14 cellular contexts compared by ENCODE assay signal in genomic region chr3:45992133-45992729, GRCh38. TPM values are rescaled to one million over a fixed set of nuclear protein-coding genes. Genes with fewer than 3 reads are reported as not detected.
DNase-seq lines count a peak whose midpoint lies in the region; ATAC-seq and TF ChIP-seq lines count a peak whose summit lies in the region.
"Had no signal": no experiment of that assay in that cellular context is flagged by ENCODE, and none has a peak within 500 bp of the region (broad histone marks: within the 10 kb centered on the region; RNA-seq: fewer than 3 reads in every experiment).

No MANE protein-coding gene starts in this region.

- H3K9me3 Mint-ChIP-seq in T-helper 1 cell treated with Interleukin-12 subunit alpha and Interleukin-12 subunit beta and Interleukin-4 antibody, amounts not matched to agents 30 μg/mL and 1 μg/mL, for 36 hours = no peaks in the 10 kb centered on the region
- H3K9me3 Mint-ChIP-seq in activated CD8-positive, alpha-beta T cell treated with anti-CD3 and anti-CD28 coated beads, Interleukin-2, amount 10 ng/mL, durations not matched to agents 7 days and 5 days (ENCODE audit: insufficient read depth) = peaks cover 3% of the 10 kb centered on the region
- H3K9me3 Mint-ChIP-seq in immature natural killer cell (no peaks in the 10 kb centered on the region), CD14-positive monocyte (no peaks in the 10 kb centered on the region)

- H3K27ac Mint-ChIP-seq in T-helper 1 cell treated with Interleukin-12 subunit alpha and Interleukin-12 subunit beta and Interleukin-4 antibody, amounts not matched to agents 30 μg/mL and 1 μg/mL, for 36 hours = peak overlapping the region; percentile 83
- peak overlapping the region; percentile 86 for H3K27ac Mint-ChIP-seq in activated CD8-positive, alpha-beta T cell treated with anti-CD3 and anti-CD28 coated beads, Interleukin-2, amount 10 ng/mL, durations not matched to agents 7 days and 5 days
- peak overlapping the region in 5 of 6 donors; percentile 61 to 84 (median 76) for H3K27ac Mint-ChIP-seq in immature natural killer cell
- peak overlapping the region in 1 of 7 donors; percentile 26 for H3K27ac Mint-ChIP-seq in CD14-positive monocyte

- ATAC-seq in activated CD8-positive, alpha-beta T cell treated with anti-CD3 and anti-CD28 coated beads, Interleukin-2, amount 10 ng/mL, durations not matched to agents 7 days and 5 days = no peak
- ATAC-seq in thoracic aorta (ENCODE audit: insufficient number of reproducible peaks, low FRiP score, low read depth) (peak; percentile 61), HG02938 (IDR thresholded peaks at IDR 0.05; ENCODE audit: unreplicated experiment) (no peak)
- ATAC-seq: foreskin keratinocyte had no signal

- H3K27me3 Mint-ChIP-seq in T-helper 1 cell treated with Interleukin-12 subunit alpha and Interleukin-12 subunit beta and Interleukin-4 antibody, amounts not matched to agents 30 μg/mL and 1 μg/mL, for 36 hours (ENCODE audit: low read depth) = no peaks in the 10 kb centered on the region
- H3K27me3 Mint-ChIP-seq in activated CD8-positive, alpha-beta T cell treated with anti-CD3 and anti-CD28 coated beads, Interleukin-2, amount 10 ng/mL, durations not matched to agents 7 days and 5 days (ENCODE audit: low read depth) = no peaks in the 10 kb centered on the region
- H3K27me3 Mint-ChIP-seq in immature natural killer cell (ENCODE audit: low read depth in 3 of 3) (peaks cover 9 to 13% (median 12%) of the 10 kb centered on the region in 3 donors), CD14-positive monocyte (ENCODE audit: low read depth in 3 of 3) (peaks cover 0 to 5% (median 0%) of the 10 kb centered on the region in 3 donors)

- peaks cover 53% of the 10 kb centered on the region for H3K36me3 Mint-ChIP-seq in T-helper 1 cell treated with Interleukin-12 subunit alpha and Interleukin-12 subunit beta and Interleukin-4 antibody, amounts not matched to agents 30 μg/mL and 1 μg/mL, for 36 hours (ENCODE audit: low read depth)
- H3K36me3 Mint-ChIP-seq in activated CD8-positive, alpha-beta T cell treated with anti-CD3 and anti-CD28 coated beads, Interleukin-2, amount 10 ng/mL, durations not matched to agents 7 days and 5 days (ENCODE audit: low read depth) = peaks cover 54% of the 10 kb centered on the region
- peaks cover 0 to 5% (median 2%) of the 10 kb centered on the region in 3 donors for H3K36me3 Mint-ChIP-seq in immature natural killer cell
- H3K36me3 Mint-ChIP-seq in CD14-positive monocyte = peaks cover 25 to 27% of the 10 kb centered on the region in 2 donors

- H3K36me3 ChIP-seq in thoracic aorta = no peaks in the 10 kb centered on the region

- DNase-seq in T-helper 1 cell (no peak), immature natural killer cell (no peak), thoracic aorta (ENCODE audit: low spot score) (no peak), superior temporal gyrus (ENCODE audit: extremely low spot score) (no peak), CD14-positive monocyte (ENCODE audit: low spot score) (no peak)
- no peak for DNase-seq in activated CD8-positive, alpha-beta T cell treated with anti-CD3 and anti-CD28 coated beads, Interleukin-2, amount 10 ng/mL, durations not matched to agents 7 days and 5 days
- DNase-seq: cerebellar nuclear complex; foreskin keratinocyte; midbrain; NCI-H526; stimulated activated CD8-positive, alpha-beta memory T cell treated with anti-CD3 and anti-CD28 coated beads, Interleukin-4, amount 100 ng/mL, for 48 hours had no signal

- peaks cover 65 to 75% of the 10 kb centered on the region in 2 donors for H3K4me1 ChIP-seq in thoracic aorta (ENCODE audit: control insufficient read depth in 1 of 2, low read depth in 2 of 2)

- CTCF ChIA-PET in activated CD8-positive, alpha-beta T cell treated with anti-CD3 and anti-CD28 coated beads, Interleukin-2, amount 10 ng/mL, durations not matched to agents 7 days and 5 days (lab: Charles Lee) = interaction anchor here (0.9 to 5.2 kb wide), 8 partner anchors 12 to 386 kb away, joined by 3 to 29 read pairs (median 18); no protein-coding TSS in a partner anchor

- TF ChIP-seq CTCF in thoracic aorta (IDR thresholded peaks at IDR 0.05) (no peak), CD14-positive monocyte (IDR thresholded peaks at IDR 0.05) (no peak)

- peak overlapping the region; percentile 63 for H3K4me3 Mint-ChIP-seq in T-helper 1 cell treated with Interleukin-12 subunit alpha and Interleukin-12 subunit beta and Interleukin-4 antibody, amounts not matched to agents 30 μg/mL and 1 μg/mL, for 36 hours
- peak overlapping the region; percentile 59 for H3K4me3 Mint-ChIP-seq in activated CD8-positive, alpha-beta T cell treated with anti-CD3 and anti-CD28 coated beads, Interleukin-2, amount 10 ng/mL, durations not matched to agents 7 days and 5 days
- peak overlapping the region; percentile 58 to 82 (median 73) for H3K4me3 Mint-ChIP-seq in immature natural killer cell
- H3K4me3 Mint-ChIP-seq in CD14-positive monocyte = peak overlapping the region in 1 of 2 donors; percentile 30

- H3K4me1 Mint-ChIP-seq in T-helper 1 cell treated with Interleukin-12 subunit alpha and Interleukin-12 subunit beta and Interleukin-4 antibody, amounts not matched to agents 30 μg/mL and 1 μg/mL, for 36 hours (ENCODE audit: low read depth) = peaks cover 65% of the 10 kb centered on the region
- peaks cover 86% of the 10 kb centered on the region for H3K4me1 Mint-ChIP-seq in activated CD8-positive, alpha-beta T cell treated with anti-CD3 and anti-CD28 coated beads, Interleukin-2, amount 10 ng/mL, durations not matched to agents 7 days and 5 days (ENCODE audit: low read depth)
- H3K4me1 Mint-ChIP-seq in immature natural killer cell = peaks cover 81 to 88% of the 10 kb centered on the region in 2 donors
- peaks cover 79% of the 10 kb centered on the region for H3K4me1 Mint-ChIP-seq in CD14-positive monocyte

- peak overlapping the region; percentile 9 for H3K4me3 ChIP-seq in thoracic aorta

- no peaks in the 10 kb centered on the region for H3K27me3 ChIP-seq in thoracic aorta (replicated peaks; ENCODE audit: insufficient read depth)
- H3K27me3 ChIP-seq: foreskin keratinocyte had no signal

- H3K27ac ChIP-seq in thoracic aorta = peak overlapping the region; percentile 99 to 100
- H3K27ac ChIP-seq: foreskin keratinocyte had no signal

- no peaks in the 10 kb centered on the region for H3K9me3 ChIP-seq in thoracic aorta

- intact Hi-C loops in CD14-positive monocyte (cut with micrococcal nuclease) = no loop called here

- POLR2A ChIA-PET in activated CD8-positive, alpha-beta T cell treated with anti-CD3 and anti-CD28 coated beads, Interleukin-2, amount 10 ng/mL, durations not matched to agents 7 days and 5 days (lab: Charles Lee) = interaction anchor here (0.7 to 1.1 kb wide), 4 partner anchors 15 to 378 kb away, joined by 3 to 5 read pairs (median 4); partner anchors contain the start of gene CCR5

RNA-seq across cellular contexts. Expression of gene FYCO1, which starts 3.4 kb away (rescaled TPM):
- 10 to 100 TPM; 16.6 to 19.5 TPM for total RNA-seq in activated CD8-positive, alpha-beta T cell treated with anti-CD3 and anti-CD28 coated beads, Interleukin-2, amount 10 ng/mL, durations not matched to agents 7 days and 5 days
- 1 to 10 TPM in 2 of 3 donors, under 1 TPM in 1; 0.22 to 6.1 (median 2.1) TPM for polyA plus RNA-seq in immature natural killer cell
- 10 to 100 TPM; 70.4 to 86.1 TPM for total RNA-seq in thoracic aorta
- polyA plus RNA-seq in CD14-positive monocyte = 1 to 10 TPM in 1 of 2 donors, under 1 TPM in 1; 0.59 to 1.3 TPM

RNA-seq across cellular contexts. Expression of gene XCR1, which starts 35.1 kb away (rescaled TPM):
- not detected for total RNA-seq in activated CD8-positive, alpha-beta T cell treated with anti-CD3 and anti-CD28 coated beads, Interleukin-2, amount 10 ng/mL, durations not matched to agents 7 days and 5 days
- polyA plus RNA-seq in immature natural killer cell (under 1 TPM in 2 of 3 donors, not detected in 1; 0.04 to 0.26 TPM), CD14-positive monocyte (under 1 TPM; 0.03 to 0.05 TPM)
- not detected for total RNA-seq in thoracic aorta
- total RNA-seq: A172, foreskin keratinocyte had no signal
- polyA plus RNA-seq: foreskin keratinocyte had no signal

RNA-seq across cellular contexts. Expression of gene CXCR6, which starts 49.0 kb away (rescaled TPM):
- 10 to 100 TPM; 26.5 to 27.6 TPM for total RNA-seq in activated CD8-positive, alpha-beta T cell treated with anti-CD3 and anti-CD28 coated beads, Interleukin-2, amount 10 ng/mL, durations not matched to agents 7 days and 5 days
- polyA plus RNA-seq in immature natural killer cell = 10 to 100 TPM in 1 of 3 donors, 1 to 10 TPM in 2; 2.7 to 14.7 (median 8.5) TPM
- 1 to 10 TPM; 2.2 to 4.9 TPM for total RNA-seq in thoracic aorta
- under 1 TPM in 1 of 2 donors, not detected in 1; 0.10 TPM for polyA plus RNA-seq in CD14-positive monocyte
- total RNA-seq: A172, foreskin keratinocyte had no signal
- polyA plus RNA-seq: foreskin keratinocyte had no signal

Comparison
In these comparisons a context has a peak if more than half of its experiments do, and no peak if none do; other contexts are left out.
1. RNA of gene CXCR6, which starts 49.0 kb away (total RNA-seq): 26.5 to 27.6 TPM in activated CD8-positive, alpha-beta T cell treated with anti-CD3 and anti-CD28 coated beads, Interleukin-2, amount 10 ng/mL, durations not matched to agents 7 days and 5 days; 2.2 to 4.9 TPM in thoracic aorta; every median in the first group is over 4 times any median in the second.